2 cellular contexts compared by ENCODE assay signal in genomic region chr6:94902974-94903628, GRCh38.
TF ChIP-seq lines count a peak whose summit lies in the region.

No MANE protein-coding gene starts in this region.

TF ChIP-seq in HCT116, 20 proteins besides CTCF, POLR2A, EP300 and RAD21 (continued from another document):
- no peak for TF ChIP-seq CEBPB (IDR thresholded peaks at IDR 0.05; ENCODE audit: low read depth)
- no peak for TF ChIP-seq MAX (IDR thresholded peaks at IDR 0.05)
- no peak for TF ChIP-seq EZH2 (IDR thresholded peaks at IDR 0.05)
- TF ChIP-seq ZNF274 (IDR thresholded peaks at IDR 0.05; ENCODE audit: low read depth, low read length): no peak
- TF ChIP-seq EGR1 (IDR thresholded peaks at IDR 0.05; ENCODE audit: low read depth): no peak
- TF ChIP-seq ZBTB33 (IDR thresholded peaks at IDR 0.05; ENCODE audit: extremely low read depth, insufficient replicate concordance, low read length): no peak
- no peak for TF ChIP-seq ELF1 (IDR thresholded peaks at IDR 0.05; ENCODE audit: borderline replicate concordance, low read depth)
- no peak for TF ChIP-seq SP1 (IDR thresholded peaks at IDR 0.05; ENCODE audit: low read depth)
- TF ChIP-seq JUND (IDR thresholded peaks at IDR 0.05): no peak
TF ChIP-seq in HCT116: peak in this region for 0.

TF ChIP-seq in WTC11, 78 proteins besides CTCF, POLR2A, EP300 and RAD21 (continued from another document):
- TF ChIP-seq CDX4 (CRISPR knock-in tag; IDR thresholded peaks at IDR 0.05; ENCODE audit: borderline replicate concordance) (no peak), ZNF416 (CRISPR knock-in tag; IDR thresholded peaks at IDR 0.05) (no peak), FOXK1 (CRISPR knock-in tag; IDR thresholded peaks at IDR 0.05) (no peak), OVOL2 (CRISPR knock-in tag; IDR thresholded peaks at IDR 0.05; ENCODE audit: borderline replicate concordance) (no peak), NFE2L1 (CRISPR knock-in tag; IDR thresholded peaks at IDR 0.05) (no peak), KAT7 (CRISPR knock-in tag; IDR thresholded peaks at IDR 0.05; ENCODE audit: borderline replicate concordance) (no peak), NR3C1 (CRISPR knock-in tag; conservative IDR thresholded peaks at IDR 0.05; ENCODE audit: low read depth) (no peak)
